ENCODE assay signal across 1 cellular context in genomic region chr2:201643216-201643651, GRCh38.
A peak's percentile ranks its signal among the peaks of the same experiment; 100 is the strongest.
TF ChIP-seq lines count a peak whose summit lies in the region.

A gene with protein sequence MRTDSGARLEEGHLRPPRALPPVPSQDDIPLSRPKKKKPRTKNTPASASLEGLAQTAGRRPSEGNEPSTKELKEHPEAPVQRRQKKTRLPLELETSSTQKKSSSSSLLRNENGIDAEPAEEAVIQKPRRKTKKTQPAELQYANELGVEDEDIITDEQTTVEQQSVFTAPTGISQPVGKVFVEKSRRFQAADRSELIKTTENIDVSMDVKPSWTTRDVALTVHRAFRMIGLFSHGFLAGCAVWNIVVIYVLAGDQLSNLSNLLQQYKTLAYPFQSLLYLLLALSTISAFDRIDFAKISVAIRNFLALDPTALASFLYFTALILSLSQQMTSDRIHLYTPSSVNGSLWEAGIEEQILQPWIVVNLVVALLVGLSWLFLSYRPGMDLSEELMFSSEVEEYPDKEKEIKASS (minus strand): TSS chr2:201643503. CDS start chr2:201643400, 103 bp downstream.

TF ChIP-seq in HepG2, 621 proteins besides CTCF, POLR2A, EP300 and RAD21 (continued from another document):
- TF ChIP-seq KLF15 (CRISPR knock-in tag; IDR thresholded peaks at IDR 0.05; ENCODE audit: borderline replicate concordance) (peak; percentile 17; the same call in 1 of the 2 replicates), HES4 (CRISPR knock-in tag; IDR thresholded peaks at IDR 0.05; ENCODE audit: borderline replicate concordance) (peak; percentile 48; the same call in 1 of the 2 replicates), ZNF749 (CRISPR knock-in tag; IDR thresholded peaks at IDR 0.05; ENCODE audit: borderline replicate concordance) (no peak), FLYWCH1 (CRISPR knock-in tag; IDR thresholded peaks at IDR 0.05) (peak; percentile 90; the same call in 1 of the 2 replicates), ZNF790 (CRISPR knock-in tag; IDR thresholded peaks at IDR 0.05; ENCODE audit: borderline replicate concordance) (peak; percentile 26; the same call in 1 of the 2 replicates), ARID5B (CRISPR knock-in tag; IDR thresholded peaks at IDR 0.05) (peak; percentile 4; the same call in 1 of the 2 replicates), RORA (CRISPR knock-in tag; IDR thresholded peaks at IDR 0.05) (no peak), MTA1 (CRISPR knock-in tag; IDR thresholded peaks at IDR 0.05; ENCODE audit: borderline replicate concordance) (no peak), ZNF766 (CRISPR knock-in tag; IDR thresholded peaks at IDR 0.05; ENCODE audit: borderline replicate concordance) (0 out of 2 replicates have a peak, but pooled peaks have one; percentile 4), ZC3H13 (CRISPR knock-in tag; IDR thresholded peaks at IDR 0.05) (no peak), ZNF589 (CRISPR knock-in tag; conservative IDR thresholded peaks at IDR 0.05) (peak; percentile 56; the same call in 1 of the 2 replicates), FIP1L1 (IDR thresholded peaks at IDR 0.05; ENCODE audit: borderline replicate concordance, insufficient read depth, low read depth, low read length) (no peak), ZNF678 (CRISPR knock-in tag; IDR thresholded peaks at IDR 0.05) (peak; percentile 19; the same call in 1 of the 2 replicates), ZNF263 (CRISPR knock-in tag; IDR thresholded peaks at IDR 0.05) (peak; percentile 78), NFATC3 (CRISPR knock-in tag; IDR thresholded peaks at IDR 0.05) (no peak)
